In the genomic region with DNA sequence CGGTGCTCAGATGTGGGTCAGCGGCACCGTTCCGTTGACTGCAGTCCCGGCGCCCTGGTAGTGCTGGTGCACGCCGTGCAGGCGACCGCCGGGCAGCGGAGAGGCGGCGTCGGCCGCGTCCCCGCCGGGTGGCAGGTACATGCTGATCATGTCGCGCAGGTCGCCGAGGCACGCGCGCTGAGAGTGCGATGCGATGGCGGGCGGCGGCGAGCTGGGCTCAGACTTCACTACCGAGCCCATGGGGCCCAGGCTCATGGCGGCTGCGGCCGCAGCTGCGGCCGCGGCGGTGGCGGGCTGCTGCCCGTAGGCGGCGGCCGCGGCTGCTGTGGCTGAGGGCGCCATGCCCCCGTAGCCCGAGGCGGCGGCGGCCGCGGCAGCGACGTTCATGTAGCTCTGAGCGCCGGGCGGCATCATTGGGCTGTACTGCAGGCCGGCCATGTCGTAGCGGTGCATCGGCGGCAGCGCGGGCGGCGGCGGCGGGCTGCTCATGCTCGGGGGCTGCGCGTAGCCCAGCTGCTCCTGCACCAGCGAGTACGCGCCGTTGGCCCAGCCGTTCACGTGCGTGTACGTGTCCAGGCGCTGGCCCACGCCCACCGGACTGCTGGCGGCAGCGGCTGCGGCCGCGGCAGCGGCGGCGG, we compare ENCODE assay signal across 9 cellular contexts. TPM values are rescaled to one million over a fixed set of nuclear protein-coding genes. Genes with fewer than 3 reads are reported as not detected.
DNase-seq lines count a peak whose midpoint lies in the region; ATAC-seq, FAIRE-seq and TF ChIP-seq lines count a peak whose summit lies in the region.
"Had no signal": no experiment of that assay in that cellular context is flagged by ENCODE, and none has a peak within 500 bp of the region (broad histone marks: within the 10 kb centered on the region; RNA-seq: fewer than 3 reads in every experiment).

No MANE protein-coding gene starts in this region.

- peak overlapping the region; percentile 76 for H3K4me2 ChIP-seq in astrocyte (ENCODE audit: low read length)

- H3K4me3 Mint-ChIP-seq in astrocyte (ENCODE audit: unreplicated experiment), result no peak overlapping the region

- no peak for ATAC-seq in GM18870 (IDR thresholded peaks at IDR 0.05; ENCODE audit: unreplicated experiment)

- H2AFZ ChIP-seq in astrocyte (ENCODE audit: low read depth, low read length), result peak overlapping the region; percentile 63

- H3K36me3 ChIP-seq in astrocyte (ENCODE audit: insufficient read depth, low read length) (no peaks in the 10 kb centered on the region), iPS-18a (ENCODE audit: control insufficient read depth, low read depth, low read length) (no peaks in the 10 kb centered on the region), subcutaneous abdominal adipose tissue (ENCODE audit: control insufficient read depth in 5 of 5, insufficient read depth in 5 of 5, low read length in 5 of 5) (no peaks in the 10 kb centered on the region), prostate gland (no peaks in the 10 kb centered on the region)

- TF ChIP-seq CTCF in astrocyte (IDR thresholded peaks at IDR 0.05; ENCODE audit: insufficient read depth, low read depth, low read length) (no peak), prostate gland (IDR thresholded peaks at IDR 0.05) (no peak)

- WGBS in prostate gland, result 1% methylated on average over 15 of the region's 92 CpGs

- no peak overlapping the region for H3K27ac ChIP-seq in astrocyte (ENCODE audit: low read depth, low read length)
- no peak overlapping the region for H3K27ac ChIP-seq in iPS-18a (ENCODE audit: low read length)
- no peak overlapping the region for H3K27ac ChIP-seq in subcutaneous abdominal adipose tissue (ENCODE audit: low read depth, low read length)
- no peak overlapping the region for H3K27ac ChIP-seq in prostate gland

- no peaks in the 10 kb centered on the region for H3K79me2 ChIP-seq in astrocyte (ENCODE audit: insufficient read depth, low read length)

- H3K27me3 ChIP-seq in astrocyte (ENCODE audit: insufficient read depth, low read length) (peaks cover 52% of the 10 kb centered on the region), iPS-18a (ENCODE audit: control insufficient read depth, insufficient read depth, low read length) (peaks cover 83% of the 10 kb centered on the region), subcutaneous abdominal adipose tissue (ENCODE audit: control insufficient read depth in 5 of 5, insufficient read depth in 4 of 5, low read length in 5 of 5) (peaks cover 51 to 78% (median 74%) of the 10 kb centered on the region in 5 donors), prostate gland (replicated peaks; ENCODE audit: insufficient read depth) (peaks cover 2% of the 10 kb centered on the region)

- H3K9ac ChIP-seq in astrocyte (ENCODE audit: low read length) (no peak overlapping the region), iPS-18a (ENCODE audit: low read length) (no peak overlapping the region), subcutaneous abdominal adipose tissue (ENCODE audit: low read length in 5 of 5) (no peak overlapping the region)

- H3K27me3 Mint-ChIP-seq in astrocyte (ENCODE audit: low read depth, unreplicated experiment), result peaks cover 43% of the 10 kb centered on the region

- FAIRE-seq in astrocyte (lab: Jason Lieb, UNC), result no peak

- no peaks in the 10 kb centered on the region for H4K20me1 ChIP-seq in astrocyte (ENCODE audit: insufficient read depth, low read length)

- H3K4me1 ChIP-seq in astrocyte (ENCODE audit: insufficient read depth, low read length), result no peaks in the 10 kb centered on the region
- peaks cover 7% of the 10 kb centered on the region for H3K4me1 ChIP-seq in iPS-18a (ENCODE audit: control insufficient read depth, low read depth, low read length)
- H3K4me1 ChIP-seq in subcutaneous abdominal adipose tissue (ENCODE audit: control insufficient read depth in 5 of 5, insufficient read depth in 5 of 5, low read length in 5 of 5), result peaks cover 0 to 27% (median 11%) of the 10 kb centered on the region in 5 donors
- H3K4me1 ChIP-seq in prostate gland (replicated peaks), result no peaks in the 10 kb centered on the region

- H3K4me3 ChIP-seq in astrocyte (ENCODE audit: insufficient read depth, low read depth, low read length) (peak overlapping the region; percentile 17), iPS-18a (ENCODE audit: low read length) (peak overlapping the region; percentile 59), subcutaneous abdominal adipose tissue (ENCODE audit: low read depth in 1 of 5, low read length in 5 of 5) (peak overlapping the region in 4 of 5 donors; percentile 6 to 56 (median 30)), prostate gland (no peak overlapping the region)

- DNase-seq in HK-2 (ENCODE audit: unreplicated experiment) (peak; percentile 13), astrocyte (ENCODE audit: low read depth) (peak; percentile 6), prostate gland (ENCODE audit: low spot score) (no peak), NCI-H1048 (lab: John Stamatoyannopoulos, UW) (no peak)
- DNase-seq: NCI-H2171 treated with DMSO at 0.1 percent for 48 hours, T1000 had no signal

- H3K9me3 ChIP-seq in astrocyte (ENCODE audit: insufficient read depth, low read depth, low read length) (no peaks in the 10 kb centered on the region), iPS-18a (ENCODE audit: control insufficient read depth, low read depth, low read length) (peaks cover 2% of the 10 kb centered on the region), subcutaneous abdominal adipose tissue (ENCODE audit: control insufficient read depth in 5 of 5, low read length in 5 of 5) (peaks cover 0 to 3% (median 0%) of the 10 kb centered on the region in 5 donors), prostate gland (no peaks in the 10 kb centered on the region)

- H3K36me3 Mint-ChIP-seq in astrocyte (ENCODE audit: low read depth, unreplicated experiment), result no peaks in the 10 kb centered on the region

- H3K9me3 Mint-ChIP-seq in astrocyte (ENCODE audit: unreplicated experiment), result no peaks in the 10 kb centered on the region

- H3K4me1 Mint-ChIP-seq in astrocyte (ENCODE audit: low read depth, unreplicated experiment), result peaks cover 1% of the 10 kb centered on the region

- H3K27ac Mint-ChIP-seq in astrocyte (ENCODE audit: unreplicated experiment), result no peak overlapping the region

- TF ChIP-seq POLR2A in prostate gland (IDR thresholded peaks at IDR 0.05), result no peak

- intact Hi-C loops in prostate gland (cut with DNase I), result no loop called here

RNA-seq across cellular contexts. Expression of a gene that starts 1.0 kb away (rescaled TPM):
- 0.26 and 0.98 TPM in 2 replicates for total RNA-seq in astrocyte
- 10 to 100 TPM in 1 of 2 donors, not detected in 1; 10.5 TPM for total RNA-seq in prostate gland

Comparison
In these comparisons a context has a peak if more than half of its experiments do, and no peak if none do; other contexts are left out.
1. DNase-seq: peak in HK-2 (single experiment) and astrocyte (single experiment); none in prostate gland (single experiment) and NCI-H1048 (single experiment).
2. H3K4me3 ChIP-seq: peak in astrocyte (single experiment), iPS-18a (single experiment) and subcutaneous abdominal adipose tissue (4 of 5); none in prostate gland (0 of 2).